In the genomic region with DNA sequence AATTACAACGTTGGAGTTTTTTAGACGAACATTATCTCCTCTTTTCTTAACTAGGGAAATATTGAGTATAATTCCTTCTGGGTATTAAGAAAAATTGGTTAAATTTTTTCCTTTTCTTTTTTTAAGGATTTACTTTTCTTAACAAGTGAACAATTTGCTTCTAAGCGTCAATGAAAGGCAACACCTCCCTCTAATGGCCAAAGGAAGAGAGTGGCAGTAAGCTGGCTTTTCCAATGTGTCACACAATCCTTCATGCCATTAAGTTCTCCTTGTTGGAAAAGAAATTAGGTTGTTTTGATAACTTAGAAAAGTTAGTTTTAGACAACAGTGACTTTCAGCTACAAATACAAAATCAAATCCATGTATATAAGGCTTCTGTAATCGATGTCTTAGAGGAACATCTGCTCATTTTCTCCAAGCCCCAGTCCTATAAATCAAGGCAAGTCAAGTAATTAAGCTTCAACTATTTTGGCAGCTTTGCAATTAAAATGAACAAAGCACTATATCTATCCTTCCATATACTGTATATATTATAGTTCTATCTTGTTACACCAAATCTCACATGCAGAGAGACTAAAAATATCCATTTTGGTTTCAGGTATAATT, we compare ENCODE assay signal across 9 cellular contexts.
DNase-seq lines count a peak whose midpoint lies in the region; ATAC-seq and TF ChIP-seq lines count a peak whose summit lies in the region.
"Had no signal": no experiment of that assay in that cellular context is flagged by ENCODE, and none has a peak within 500 bp of the region (broad histone marks: within the 10 kb centered on the region; RNA-seq: fewer than 3 reads in every experiment).

No MANE protein-coding gene starts in this region.

- no peaks in the 10 kb centered on the region for H3K27me3 ChIP-seq in adipocyte (replicated peaks; ENCODE audit: control insufficient read depth, insufficient read depth, low read length)
- H3K27me3 ChIP-seq in hepatocyte, result no peaks in the 10 kb centered on the region
- H3K27me3 ChIP-seq in suprapubic skin, result no peaks in the 10 kb centered on the region

- no peak for TF ChIP-seq POLR2A in suprapubic skin (IDR thresholded peaks at IDR 0.05)

- H3K4me3 ChIP-seq in adipocyte (ENCODE audit: low read length), result no peak overlapping the region
- H3K4me3 ChIP-seq in hepatocyte, result no peak overlapping the region
- H3K4me3 ChIP-seq in suprapubic skin, result no peak overlapping the region

- H3K27ac ChIP-seq in hepatocyte, result no peak overlapping the region
- H3K27ac ChIP-seq in suprapubic skin, result no peak overlapping the region

- no peaks in the 10 kb centered on the region for H3K9me2 ChIP-seq in hepatocyte (replicated peaks; ENCODE audit: insufficient read depth)

- no peaks in the 10 kb centered on the region for H3K79me2 ChIP-seq in hepatocyte

- DNase-seq in EL (peak; percentile 59), M059J (ENCODE audit: low read depth) (peak; percentile 57), adipocyte (ENCODE audit: low read depth) (peak; percentile 78), hepatocyte (ENCODE audit: low spot score) (peak; percentile 65), suprapubic skin (ENCODE audit: low spot score in 2 of 2) (no peak), NK-92 (lab: John Stamatoyannopoulos, UW; ENCODE audit: unreplicated experiment) (no peak), ureter (ENCODE audit: low spot score) (no peak)
- DNase-seq: activated B cell treated with CpG ODN at 0.5 μM for 24 hours had no signal

- H3K4me1 ChIP-seq in adipocyte (ENCODE audit: control insufficient read depth, insufficient read depth, low read length) (peaks cover 34% of the 10 kb centered on the region), hepatocyte (ENCODE audit: insufficient read depth) (peaks cover 7% of the 10 kb centered on the region), suprapubic skin (no peaks in the 10 kb centered on the region)

- H2AFZ ChIP-seq in hepatocyte, result no peak overlapping the region

- no peaks in the 10 kb centered on the region for H4K20me1 ChIP-seq in hepatocyte (ENCODE audit: insufficient read depth, poor library complexity, severe bottlenecking)

- no peaks in the 10 kb centered on the region for H3K9me3 ChIP-seq in adipocyte (ENCODE audit: control insufficient read depth, low read length)
- no peaks in the 10 kb centered on the region for H3K9me3 ChIP-seq in hepatocyte (ENCODE audit: low read depth)
- H3K9me3 ChIP-seq in suprapubic skin, result no peaks in the 10 kb centered on the region

- TF ChIP-seq CTCF in hepatocyte (IDR thresholded peaks at IDR 0.05; ENCODE audit: poor library complexity) (peak; percentile 87), suprapubic skin (IDR thresholded peaks at IDR 0.05) (peak; percentile 38 to 69)

- H3K36me3 ChIP-seq in adipocyte (ENCODE audit: control insufficient read depth, insufficient read depth, low read length, severe bottlenecking), result peaks cover 38% of the 10 kb centered on the region
- no peaks in the 10 kb centered on the region for H3K36me3 ChIP-seq in hepatocyte (replicated peaks; ENCODE audit: insufficient read depth, low read depth)
- peaks cover 22% of the 10 kb centered on the region for H3K36me3 ChIP-seq in suprapubic skin

- H3K4me2 ChIP-seq in hepatocyte, result no peak overlapping the region

- H3K9ac ChIP-seq in adipocyte (ENCODE audit: low read length), result peak overlapping the region; percentile 20

- ATAC-seq in HG03469 (IDR thresholded peaks at IDR 0.05; ENCODE audit: unreplicated experiment), result no peak

- 29% methylated on average over 4 of the region's 4 CpGs for WGBS in hepatocyte (ENCODE audit: low lambda C conversion rate, missing lambda C conversion rate)
- 14% methylated on average over 4 of the region's 4 CpGs for WGBS in suprapubic skin

- no peak for TF ChIP-seq EP300 in suprapubic skin (IDR thresholded peaks at IDR 0.05)

Comparison
In these comparisons a context has a peak if more than half of its experiments do, and no peak if none do; other contexts are left out.
1. DNase-seq: peak in EL (single experiment), M059J (single experiment), adipocyte (single experiment) and hepatocyte (single experiment); none in suprapubic skin (0 of 2), NK-92 (single experiment) and ureter (single experiment).